8 cellular contexts compared by ENCODE assay signal in the genomic region with DNA sequence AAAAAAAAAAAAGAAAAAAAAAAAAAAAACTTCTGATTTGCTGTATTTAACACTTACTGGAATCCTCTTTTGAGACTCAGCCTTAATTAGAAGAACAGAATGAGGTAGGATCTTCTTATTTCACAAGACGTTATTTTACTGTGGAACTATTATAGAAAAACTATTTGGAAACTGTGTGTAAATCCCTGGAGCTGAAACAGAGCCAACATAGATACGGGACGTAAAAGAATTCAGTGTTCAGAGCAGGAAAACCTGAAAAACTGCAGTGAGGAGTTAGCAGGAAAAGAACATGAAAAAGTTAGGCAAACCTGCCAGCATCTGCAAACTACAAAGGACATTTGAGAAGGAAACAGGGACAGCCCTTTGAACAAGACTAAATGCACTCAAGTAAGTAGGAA. TPM values are rescaled to one million over a fixed set of nuclear protein-coding genes. Genes with fewer than 3 reads are reported as not detected.
DNase-seq lines count a peak whose midpoint lies in the region; ATAC-seq, FAIRE-seq and TF ChIP-seq lines count a peak whose summit lies in the region.

No MANE protein-coding gene starts in this region.

- no peak overlapping the region for H3K27ac ChIP-seq in CD8-positive, alpha-beta memory T cell (ENCODE audit: low read depth, low read length)
- H3K27ac ChIP-seq in PC-3 (ENCODE audit: low read length): peak overlapping the region; percentile 65
- H3K27ac ChIP-seq in H1 (ENCODE audit: low read depth, low read length): no peak overlapping the region
- H3K27ac ChIP-seq in neural progenitor cell: peak overlapping the region; percentile 83

- H3K27ac Mint-ChIP-seq in CD8-positive, alpha-beta memory T cell: peak overlapping the region; percentile 53 to 93 (median 80)
- peak overlapping the region; percentile 89 for H3K27ac Mint-ChIP-seq in neural progenitor cell

- H3K9ac ChIP-seq in PC-3 (ENCODE audit: low read length): peak overlapping the region; percentile 81
- H3K9ac ChIP-seq in H1 (replicated peaks in 1 of 4; ENCODE audit: extremely low read depth in 1 of 4, low read depth in 3 of 4, low read length in 3 of 4): peak overlapping the region in 1 of 4 experiments; percentile 22; a peak in 1 of 7 replicates
- H3K9ac ChIP-seq in neural progenitor cell: no peak overlapping the region

- no peak overlapping the region for H4K5ac ChIP-seq in H1 (ENCODE audit: insufficient read length, low read depth, low read length)

- H2BK120ac ChIP-seq in H1 (replicated peaks; ENCODE audit: low read depth, low read length): no peak overlapping the region

- no peak for DNase-seq in CD8-positive, alpha-beta memory T cell
- DNase-seq in PC-3: peak; percentile 84
- DNase-seq in H1 (ENCODE audit: low read depth in 1 of 2, low spot score in 2 of 2): peak in 1 of 2 experiments; percentile 27
- no peak for DNase-seq in neural progenitor cell (ENCODE audit: low spot score)
- DNase-seq in C1 segment of cervical spinal cord (lab: John Stamatoyannopoulos, UW): no peak
- no peak for DNase-seq in NCI-H748 (lab: John Stamatoyannopoulos, UW; ENCODE audit: unreplicated experiment)
- no peak for DNase-seq in NK-92 treated with Interleukin-12 subunit alpha and Interleukin-12 subunit beta, amount 100 ng/mL, for 24 hours (lab: John Stamatoyannopoulos, UW)
- no peak for DNase-seq in NCI-H2171 treated with DMSO at 0.1 percent for 48 hours (lab: John Stamatoyannopoulos, UW)

- H3K14ac ChIP-seq in H1 (ENCODE audit: insufficient read length): no peak overlapping the region

- CTCF ChIA-PET in CD8-positive, alpha-beta memory T cell (lab: Charles Lee): interaction anchor here (0.6 to 2.2 kb wide), 4 partner anchors 10 to 168 kb away, joined by 3 to 5 read pairs (median 3); no protein-coding TSS in a partner anchor
- CTCF ChIA-PET in PC-3 (lab: Charles Lee): interaction anchor here (0.6 kb wide), 3 partner anchors 14 to 232 kb away, joined by 3 read pairs; no protein-coding TSS in a partner anchor
- CTCF ChIA-PET in H1 (lab: Charles Lee; ENCODE audit: partially characterized antibody): interaction anchor here (0.6 to 1.4 kb wide), 2 partner anchors 19 to 343 kb away, joined by 4 to 6 read pairs; no protein-coding TSS in a partner anchor

- H2BK20ac ChIP-seq in H1 (ENCODE audit: low read length): no peak overlapping the region

- no peaks in the 10 kb centered on the region for H3K27me3 ChIP-seq in CD8-positive, alpha-beta memory T cell (ENCODE audit: insufficient read depth, low read length, poor library complexity, severe bottlenecking)
- H3K27me3 ChIP-seq in PC-3 (ENCODE audit: low read length) (no peaks in the 10 kb centered on the region), H1 (replicated peaks in 1 of 4; ENCODE audit: control insufficient read depth in 3 of 4, extremely low read depth in 1 of 4, insufficient read depth in 3 of 4, low read length in 3 of 4) (no peaks in the 10 kb centered on the region), neural progenitor cell (no peaks in the 10 kb centered on the region)

- no peak overlapping the region for H3K56ac ChIP-seq in H1 (replicated peaks; ENCODE audit: insufficient read length, low read depth, low read length)

- H3K23me2 ChIP-seq in H1 (ENCODE audit: low read depth, low read length): no peaks in the 10 kb centered on the region

- H3K4me3 Mint-ChIP-seq in CD8-positive, alpha-beta memory T cell: peak overlapping the region in 5 of 7 donors; percentile 5 to 80 (median 31)
- H3K4me3 Mint-ChIP-seq in neural progenitor cell: peak overlapping the region; percentile 46

- H3K23ac ChIP-seq in H1 (ENCODE audit: insufficient read length): no peak overlapping the region

- peak overlapping the region; percentile 55 for H3K4me3 ChIP-seq in CD8-positive, alpha-beta memory T cell (ENCODE audit: low read length)
- H3K4me3 ChIP-seq in PC-3 (ENCODE audit: low read length) (peak overlapping the region; percentile 88), H1 (ENCODE audit: extremely low read depth in 1 of 4, insufficient read depth in 2 of 4, low read depth in 3 of 4, low read length in 4 of 4) (peak overlapping the region in 1 of 4 experiments; percentile 34; a peak in 3 of 8 replicates), neural progenitor cell (peak overlapping the region; percentile 4)

- no peak overlapping the region for H2AK5ac ChIP-seq in H1 (ENCODE audit: low read depth, low read length)

- H3K4me2 ChIP-seq in PC-3 (ENCODE audit: low read length) (peak overlapping the region; percentile 83), H1 (ENCODE audit: insufficient read depth in 1 of 2, low read depth in 2 of 2, low read length in 2 of 2) (peak overlapping the region; percentile 31 to 41), neural progenitor cell (peak overlapping the region; percentile 60)

- no peaks in the 10 kb centered on the region for H3K9me3 ChIP-seq in CD8-positive, alpha-beta memory T cell (ENCODE audit: low read length)
- H3K9me3 ChIP-seq in PC-3 (ENCODE audit: low read length): no peaks in the 10 kb centered on the region
- no peaks in the 10 kb centered on the region for H3K9me3 ChIP-seq in H1 (ENCODE audit: insufficient read depth in 2 of 2, low read depth in 1 of 2, low read length in 1 of 2)
- H3K9me3 ChIP-seq in neural progenitor cell (ENCODE audit: low read depth): no peaks in the 10 kb centered on the region

- peaks cover 40 to 65% (median 64%) of the 10 kb centered on the region in 3 donors for H3K4me1 Mint-ChIP-seq in CD8-positive, alpha-beta memory T cell
- peaks cover 38% of the 10 kb centered on the region for H3K4me1 Mint-ChIP-seq in neural progenitor cell

- no peaks in the 10 kb centered on the region for H3K79me1 ChIP-seq in H1 (ENCODE audit: low read depth, low read length)

- TF ChIP-seq CTCF in PC-3 (conservative IDR thresholded peaks at IDR 0.05; ENCODE audit: low read depth, low read length) (no peak), H1 (IDR thresholded peaks at IDR 0.05; ENCODE audit: control extremely low read depth in 1 of 3, insufficient read depth in 1 of 3, low read depth in 1 of 3, low read length in 3 of 3) (no peak), neural progenitor cell (IDR thresholded peaks at IDR 0.05) (no peak)

- no TSS peak for BruUV-seq in PC-3 (replicated peaks; lab: Mats Ljungman, UMichigan)

- no peak for TF ChIP-seq POLR2A in H1 (IDR thresholded peaks at IDR 0.05; ENCODE audit: control extremely low read depth in 1 of 2, low read depth in 2 of 2, low read length in 2 of 2)

- H4K20me1 ChIP-seq in PC-3 (ENCODE audit: low read length): no peaks in the 10 kb centered on the region
- H4K20me1 ChIP-seq in H1 (replicated peaks in 1 of 2; ENCODE audit: control insufficient read depth in 1 of 2, insufficient read depth in 2 of 2, low read length in 2 of 2): no peaks in the 10 kb centered on the region
- no peaks in the 10 kb centered on the region for H4K20me1 ChIP-seq in neural progenitor cell (ENCODE audit: low read depth)

- 84% methylated on average over 3 of the region's 3 CpGs; no CpG with 5 or more reads in 1 of the 2 experiments for WGBS in H1 (ENCODE audit: extremely low coverage in 1 of 2, insufficient coverage in 1 of 2, insufficient read length in 1 of 2, insufficient replicate concordance in 2 of 2, low coverage in 1 of 2, low lambda C conversion rate in 2 of 2, missing lambda C conversion rate in 1 of 2), 2 experiments

- H3K79me2 ChIP-seq in PC-3 (ENCODE audit: low read length) (peaks cover 45% of the 10 kb centered on the region), H1 (ENCODE audit: control insufficient read depth in 1 of 2, insufficient read depth in 2 of 2, low read length in 2 of 2) (peaks cover 2 to 11% of the 10 kb centered on the region in 2 experiments; a peak in 3 of 4 replicates), neural progenitor cell (ENCODE audit: low read depth) (peaks cover 14% of the 10 kb centered on the region)

- no peak overlapping the region; the same call in 1 of the 2 replicates for H3K18ac ChIP-seq in H1 (ENCODE audit: extremely low read depth, low read length)

- H3K36me3 ChIP-seq in CD8-positive, alpha-beta memory T cell (ENCODE audit: insufficient read depth, low read length): no peaks in the 10 kb centered on the region
- no peaks in the 10 kb centered on the region for H3K36me3 ChIP-seq in PC-3 (ENCODE audit: low read depth, low read length)
- H3K36me3 ChIP-seq in H1 (ENCODE audit: control insufficient read depth in 2 of 4, insufficient read depth in 4 of 4, low read length in 3 of 4): no peaks in the 10 kb centered on the region
- H3K36me3 ChIP-seq in neural progenitor cell: no peaks in the 10 kb centered on the region

- H3K36me3 Mint-ChIP-seq in CD8-positive, alpha-beta memory T cell: peaks cover 0 to 10% (median 5%) of the 10 kb centered on the region in 3 donors
- no peaks in the 10 kb centered on the region for H3K36me3 Mint-ChIP-seq in neural progenitor cell

- POLR2A ChIA-PET in CD8-positive, alpha-beta memory T cell (lab: Charles Lee): interaction anchor here (1.5 kb wide), 1 partner anchor 46 kb away, joined by 5 read pairs; no protein-coding TSS in a partner anchor
- POLR2A ChIA-PET in PC-3 (lab: Charles Lee; ENCODE audit: unreplicated experiment) (interaction anchor here (0.5 to 1.7 kb wide), 9 partner anchors 9 to 584 kb away, joined by 3 to 10 read pairs (median 5); no protein-coding TSS in a partner anchor), H1 (lab: Charles Lee; ENCODE audit: partially characterized antibody) (interaction anchor here (0.6 to 1.9 kb wide), 5 partner anchors 13 to 343 kb away, joined by 3 to 4 read pairs (median 4); no protein-coding TSS in a partner anchor)

- H2AFZ ChIP-seq in PC-3 (ENCODE audit: low read length) (peak overlapping the region; percentile 66), H1 (ENCODE audit: low read length) (no peak overlapping the region), neural progenitor cell (replicated peaks) (peak overlapping the region; percentile 64)

- H4K91ac ChIP-seq in H1 (replicated peaks; ENCODE audit: insufficient read length, low read length): no peak overlapping the region

- H3K4ac ChIP-seq in H1 (replicated peaks; ENCODE audit: insufficient read length, low read depth, low read length): no peak overlapping the region

- no peak overlapping the region for H2BK15ac ChIP-seq in H1 (ENCODE audit: low read length)

- intact Hi-C loops in PC-3 (cut with micrococcal nuclease): loop anchor here (2.0 to 10.0 kb wide), 4 partner anchors 142 to 1962 kb away; no protein-coding TSS in a partner anchor

- H3F3A ChIP-seq in PC-3 (ENCODE audit: low read length, unreplicated experiment): no peaks in the 10 kb centered on the region
- H3F3A ChIP-seq in neural progenitor cell (ENCODE audit: low read depth): peaks cover 31% of the 10 kb centered on the region

- H3K4me1 ChIP-seq in CD8-positive, alpha-beta memory T cell (ENCODE audit: insufficient read depth, low read length): peaks cover 28% of the 10 kb centered on the region
- H3K4me1 ChIP-seq in PC-3 (ENCODE audit: insufficient read depth, low read length): peaks cover 27% of the 10 kb centered on the region
- peaks cover 3 to 19% (median 10%) of the 10 kb centered on the region in 4 experiments for H3K4me1 ChIP-seq in H1 (replicated peaks in 1 of 4; ENCODE audit: control insufficient read depth in 3 of 4, insufficient read depth in 4 of 4, low read length in 3 of 4)
- peaks cover 38% of the 10 kb centered on the region for H3K4me1 ChIP-seq in neural progenitor cell

- ATAC-seq in PC-3: no peak

- H2BK12ac ChIP-seq in H1 (ENCODE audit: low read depth, low read length): no peak overlapping the region

- TF ChIP-seq EP300 in H1 (IDR thresholded peaks at IDR 0.05; ENCODE audit: borderline replicate concordance in 1 of 2, low read depth in 2 of 2, low read length in 2 of 2): no peak

- no peaks in the 10 kb centered on the region for H3K9me2 ChIP-seq in PC-3 (replicated peaks; ENCODE audit: low read length)

- no peak for TF ChIP-seq RAD21 in H1 (IDR thresholded peaks at IDR 0.05 in 1 of 2, conservative IDR thresholded peaks at IDR 0.05 in 1 of 2; ENCODE audit: low read depth in 2 of 2, low read length in 2 of 2)

- H3K27me3 Mint-ChIP-seq in CD8-positive, alpha-beta memory T cell: peaks cover 0 to 4% of the 10 kb centered on the region in 2 donors
- H3K27me3 Mint-ChIP-seq in neural progenitor cell (ENCODE audit: insufficient read depth, low read depth): peaks cover under 1% of the 10 kb centered on the region

- no peak for FAIRE-seq in H1 (lab: Jason Lieb, UNC)

- no peaks in the 10 kb centered on the region for H3K9me3 Mint-ChIP-seq in CD8-positive, alpha-beta memory T cell
- peaks cover 3% of the 10 kb centered on the region for H3K9me3 Mint-ChIP-seq in neural progenitor cell

- H4K8ac ChIP-seq in H1 (ENCODE audit: extremely low read depth, insufficient read depth, low read length): no peak overlapping the region

- no peak overlapping the region for H2BK5ac ChIP-seq in H1 (ENCODE audit: low read depth, low read length)

RNA-seq across cellular contexts. Expression of gene ZNF217, which starts 3.4 kb away (rescaled TPM):
- total RNA-seq in CD8-positive, alpha-beta memory T cell: 10 to 100 TPM; 52.5 to 54.3 TPM
- 24.0 TPM for polyA plus RNA-seq in CD8-positive, alpha-beta memory T cell
- total RNA-seq in PC-3 (2014; rRNA removed) (45.6 and 55.5 TPM in 2 replicates), neural progenitor cell (ENCODE audit: low replicate concordance) (76.3 and 84.4 TPM in 2 replicates)
- total RNA-seq in H1 (2021; fragmentation: NEBNext Ultra II Directional; extraction: Animal tissue kit (Norgen Biotek cat#: 25700)): 87.9 and 89.8 TPM in 2 replicates
- 14.3 and 15.3 TPM in 2 replicates for polyA plus RNA-seq in H1 (2011; rRNA removed)
- polyA plus RNA-seq in H1 (2011; cell fraction: cytosol; rRNA removed): 20.7 TPM
- 26.5 TPM for polyA plus RNA-seq in H1 (2011; cell fraction: nucleus; rRNA removed)
- polyA plus RNA-seq in H1 (2012, experiment 1 of 2): 30.3 to 46.0 TPM (median 35.4 TPM) in 4 replicates
- polyA plus RNA-seq in H1 (2012, experiment 2 of 2): 3.0 TPM
- 30.9 TPM for polyA plus RNA-seq in H1 (2013, experiment 1 of 2)
- polyA plus RNA-seq in H1 (2013, experiment 2 of 2): 30.1 TPM
- 73.4 and 80.4 TPM in 2 replicates for polyA minus RNA-seq in H1 (2011; rRNA and poly(A)+ RNA removed)
- 52.0 TPM for polyA minus RNA-seq in H1 (2011; cell fraction: cytosol; rRNA and poly(A)+ RNA removed)
- 43.5 TPM for polyA minus RNA-seq in H1 (2011; cell fraction: nucleus; rRNA and poly(A)+ RNA removed)

Comparison
In these comparisons a context has a peak if more than half of its experiments do, and no peak if none do; other contexts are left out.
1. H3K27ac ChIP-seq: peak in PC-3 (single experiment) and neural progenitor cell (single experiment); none in CD8-positive, alpha-beta memory T cell (single experiment) and H1 (single experiment).
2. Peak in every context shown above with its lines, with median percentiles within 50 percentile points of each other: H3K4me2 ChIP-seq.